ENCODE assay signal across 6 cellular contexts in the genomic region with DNA sequence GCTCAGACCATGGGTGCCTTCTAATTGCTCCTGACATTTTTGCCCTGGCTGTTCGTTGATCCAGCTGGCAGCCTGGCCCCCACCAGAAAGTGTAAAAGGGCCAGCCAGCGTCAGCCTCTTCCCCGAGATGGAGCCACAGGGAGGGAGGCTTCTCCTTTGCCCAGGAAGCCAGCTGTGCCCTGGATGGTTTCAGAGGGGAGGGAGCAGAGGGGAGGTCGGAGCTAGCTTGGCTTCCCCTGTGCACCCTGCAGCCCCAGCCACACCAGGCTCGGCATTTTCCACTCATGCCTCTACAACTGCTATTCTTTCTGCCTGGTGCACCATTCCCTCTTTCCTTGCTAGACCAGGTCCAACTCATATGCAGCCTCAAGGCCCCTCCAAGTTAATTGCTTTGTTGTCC. TPM values are rescaled to one million over a fixed set of nuclear protein-coding genes. Genes with fewer than 3 reads are reported as not detected.
"Had no signal": no experiment of that assay in that cellular context is flagged by ENCODE, and none has a peak within 500 bp of the region (broad histone marks: within the 10 kb centered on the region; RNA-seq: fewer than 3 reads in every experiment).

No MANE protein-coding gene starts in this region.

RNA-seq across cellular contexts. Expression of a gene that starts 56.4 kb away (rescaled TPM):
- total RNA-seq: HepG2, HT-29, HT1080, IMR-90, K562 had no signal
- polyA plus RNA-seq: HepG2, IgD-negative memory B cell, IMR-90, K562 had no signal
